Comparison of ENCODE assay signal across 25 cellular contexts in genomic region chr1:58976294-58976693, GRCh38.
"Had no signal": no experiment of that assay in that cellular context is flagged by ENCODE, and none has a peak within 500 bp of the region (broad histone marks: within the 10 kb centered on the region; RNA-seq: fewer than 3 reads in every experiment).

No MANE protein-coding gene starts in this region.

- H3K27me3 Mint-ChIP-seq: naive thymus-derived CD8-positive, alpha-beta T cell; stimulated activated naive CD8-positive, alpha-beta T cell treated with anti-CD3 and anti-CD28 coated beads, Interleukin-15, amount 100 ng/mL, for 72 hours had no signal

- H3K4me3 ChIP-seq: esophagus muscularis mucosa, heart right ventricle, ovary, right lobe of liver, smooth muscle cell, thyroid gland, vagina had no signal

- H3K36me3 ChIP-seq: esophagus muscularis mucosa, heart right ventricle, ovary, right lobe of liver, thyroid gland, vagina had no signal

- H3K9me3 Mint-ChIP-seq: immature natural killer cell; naive thymus-derived CD8-positive, alpha-beta T cell; stimulated activated naive CD8-positive, alpha-beta T cell treated with anti-CD3 and anti-CD28 coated beads, Interleukin-15, amount 100 ng/mL, for 72 hours had no signal

- H3K4me3 Mint-ChIP-seq: immature natural killer cell; naive thymus-derived CD8-positive, alpha-beta T cell; stimulated activated naive CD8-positive, alpha-beta T cell treated with anti-CD3 and anti-CD28 coated beads, Interleukin-15, amount 100 ng/mL, for 72 hours had no signal

- DNase-seq: effector memory CD4-positive, alpha-beta T cell; foreskin melanocyte; glutamatergic neuron; heart right ventricle; hypothalamus; immature natural killer cell; kidney; mesendoderm; naive thymus-derived CD8-positive, alpha-beta T cell; occipital lobe; ovary; retina; right lobe of liver; stimulated activated CD4-positive, alpha-beta T cell treated with anti-CD3 and anti-CD28 coated beads, Interleukin-12 subunit alpha, Interleukin-12 subunit beta, amount 100 ng/mL, for 4 hours; stimulated activated CD4-positive, alpha-beta T cell treated with anti-CD3 and anti-CD28 coated beads, Interleukin-1b, Interleukin-23, amount 100 ng/mL, for 48 hours; stimulated activated CD4-positive, alpha-beta T cell treated with anti-CD3 and anti-CD28 coated beads, Interleukin-4, amount 100 ng/mL, for 1 hour; stimulated activated CD8-positive, alpha-beta memory T cell treated with anti-CD3 and anti-CD28 coated beads, Interleukin-4, amount 100 ng/mL, for 48 hours; stimulated activated naive CD4-positive, alpha-beta T cell; stimulated activated naive CD8-positive, alpha-beta T cell treated with anti-CD3 and anti-CD28 coated beads, Interleukin-15, amount 100 ng/mL, for 72 hours; thyroid gland; trophoblast cell had no signal

- H3K36me3 Mint-ChIP-seq: immature natural killer cell; naive thymus-derived CD8-positive, alpha-beta T cell had no signal

- H3K27ac ChIP-seq: esophagus muscularis mucosa, heart right ventricle, ovary, right lobe of liver, thyroid gland, vagina had no signal

- H3K4me1 ChIP-seq: thyroid gland had no signal

- H3K27me3 ChIP-seq: esophagus muscularis mucosa, heart right ventricle, ovary, right lobe of liver, thyroid gland, vagina had no signal

- H3K27ac Mint-ChIP-seq: immature natural killer cell had no signal

- ATAC-seq: left lobe of liver; naive thymus-derived CD8-positive, alpha-beta T cell; right lobe of liver; stimulated activated naive CD8-positive, alpha-beta T cell treated with anti-CD3 and anti-CD28 coated beads, Interleukin-15, amount 100 ng/mL, for 72 hours had no signal

- H3K9me3 ChIP-seq: esophagus muscularis mucosa, heart right ventricle, ovary, right lobe of liver, thyroid gland, vagina had no signal
